ENCODE assay signal across 38 cellular contexts in the genomic region with DNA sequence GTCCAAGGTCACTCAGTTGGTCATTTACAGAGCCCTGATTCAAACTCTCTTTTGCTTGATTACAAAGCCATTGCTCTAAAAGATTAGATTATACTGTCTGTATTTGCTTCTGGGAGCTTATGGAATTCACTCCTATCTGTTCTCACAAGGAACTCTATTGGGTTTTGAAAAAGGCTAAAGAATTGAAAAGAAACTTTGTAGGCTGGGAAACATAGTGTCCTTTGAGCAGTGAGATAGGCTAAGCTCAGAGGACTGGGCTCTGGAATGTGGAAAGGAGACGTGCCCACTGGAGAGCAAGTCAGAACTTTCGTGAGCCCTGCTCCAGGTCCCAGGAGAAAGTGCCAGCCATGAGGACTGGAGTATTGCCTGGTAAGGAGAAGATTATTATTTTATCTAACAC. TPM values are rescaled to one million over a fixed set of nuclear protein-coding genes. Genes with fewer than 3 reads are reported as not detected.
"Had no signal": no experiment of that assay in that cellular context is flagged by ENCODE, and none has a peak within 500 bp of the region (broad histone marks: within the 10 kb centered on the region; RNA-seq: fewer than 3 reads in every experiment).

A gene (plus strand): TSS at position 301 of the 400 bp plus-strand sequence. CDS start 91,770 bp downstream, outside the sequence.

- H3K27ac Mint-ChIP-seq: activated B cell treated with CpG ODN at 0.5 μM for 24 hours; activated CD4-positive, alpha-beta memory T cell treated with anti-CD3 and anti-CD28 coated beads for 36 hours; activated CD4-positive, alpha-beta T cell treated with anti-CD3 and anti-CD28 coated beads, Interleukin-2, amount 10 ng/mL, durations not matched to agents 24 days and 14 days; activated CD8-positive, alpha-beta T cell treated with anti-CD3 and anti-CD28 coated beads for 36 hours; activated naive CD4-positive, alpha-beta T cell treated with anti-CD3 and anti-CD28 coated beads, Interleukin-2, amount 50 U/mL, for 72 hours; activated naive CD8-positive, alpha-beta T cell treated with anti-CD3 and anti-CD28 coated beads for 36 hours; activated T-cell treated with anti-CD3 and anti-CD28 coated beads, Interleukin-2, amount 50 U/mL, for 72 hours; activated T-helper 1 cell treated with anti-CD3 and anti-CD28 coated beads, Interleukin-12 subunit alpha, Interleukin-12 subunit beta, Interleukin-2, Interleukin-4 antibody, amounts not matched to agents 30 ng/mL and 10 ng/mL and 1 ng/mL, durations not matched to agents 14 hours and 24 hours and 36 hours; activated T-helper 17 cell treated with anti-CD3 and anti-CD28 coated beads, Interleukin-2, amount 50 U/mL, for 72 hours; brain; T-helper 1 cell treated with Interleukin-12 subunit alpha and Interleukin-12 subunit beta and Interleukin-4 antibody, amounts not matched to agents 30 μg/mL and 1 μg/mL, for 36 hours; T-helper 2 cell treated with Interferon-gamma antibody and Interleukin-4, amounts not matched to agents 5 μg/mL and 100 μg/mL, for 36 hours had no signal

- H3K36me3 Mint-ChIP-seq: activated CD4-positive, alpha-beta memory T cell treated with anti-CD3 and anti-CD28 coated beads for 36 hours; activated naive CD4-positive, alpha-beta T cell treated with anti-CD3 and anti-CD28 coated beads, Interleukin-2, amount 50 U/mL, for 72 hours; activated naive CD8-positive, alpha-beta T cell treated with anti-CD3 and anti-CD28 coated beads for 36 hours; brain had no signal

- H3K36me3 ChIP-seq: adrenal gland, cardiac muscle cell had no signal

- FAIRE-seq: bronchial epithelial cell, TTC549 had no signal

- H3K9me3 Mint-ChIP-seq: activated B cell treated with CpG ODN at 0.5 μM for 24 hours; activated CD4-positive, alpha-beta memory T cell treated with anti-CD3 and anti-CD28 coated beads for 36 hours; activated CD4-positive, alpha-beta T cell treated with anti-CD3 and anti-CD28 coated beads, Interleukin-2, amount 10 ng/mL, durations not matched to agents 24 days and 14 days; activated CD8-positive, alpha-beta T cell treated with anti-CD3 and anti-CD28 coated beads for 36 hours; activated naive CD4-positive, alpha-beta T cell treated with anti-CD3 and anti-CD28 coated beads, Interleukin-2, amount 50 U/mL, for 72 hours; activated naive CD8-positive, alpha-beta T cell treated with anti-CD3 and anti-CD28 coated beads for 36 hours; activated T-cell treated with anti-CD3 and anti-CD28 coated beads, Interleukin-2, amount 50 U/mL, for 4 hours; activated T-cell treated with anti-CD3 and anti-CD28 coated beads, Interleukin-2, amount 50 U/mL, for 72 hours; activated T-helper 1 cell treated with anti-CD3 and anti-CD28 coated beads, Interleukin-12 subunit alpha, Interleukin-12 subunit beta, Interleukin-2, Interleukin-4 antibody, amounts not matched to agents 30 ng/mL and 10 ng/mL and 1 ng/mL, durations not matched to agents 14 hours and 24 hours and 36 hours; activated T-helper 17 cell treated with anti-CD3 and anti-CD28 coated beads, Interleukin-2, amount 50 U/mL, for 72 hours; central memory CD8-positive, alpha-beta T cell; T-helper 1 cell treated with Interleukin-12 subunit alpha and Interleukin-12 subunit beta and Interleukin-4 antibody, amounts not matched to agents 30 μg/mL and 1 μg/mL, for 36 hours; T-helper 2 cell treated with Interferon-gamma antibody and Interleukin-4, amounts not matched to agents 5 μg/mL and 100 μg/mL, for 36 hours had no signal

- H3K4me1 ChIP-seq: adrenal gland had no signal

- DNase-seq: activated B cell treated with CpG ODN at 0.5 μM for 24 hours; activated CD4-positive, alpha-beta memory T cell treated with anti-CD3 and anti-CD28 coated beads for 36 hours; activated CD4-positive, alpha-beta T cell treated with anti-CD3 and anti-CD28 coated beads for 4 hours; activated CD4-positive, alpha-beta T cell treated with anti-CD3 and anti-CD28 coated beads, Interleukin-2, amount 10 ng/mL, durations not matched to agents 24 days and 14 days; activated CD4-positive, alpha-beta T cell treated with anti-CD3 and anti-CD28 coated beads, Interleukin-2, amount 50 U/mL, for 1 hour; activated CD4-positive, alpha-beta T cell treated with anti-CD3 and anti-CD28 coated beads, Interleukin-2, amount 50 U/mL, for 4 hours; activated CD4-positive, CD25-positive, alpha-beta regulatory T cell treated with anti-CD3 and anti-CD28 coated beads, Interleukin-2, amount 50 U/mL, for 72 hours; activated CD8-positive, alpha-beta memory T cell treated with anti-CD3 and anti-CD28 coated beads, Interleukin-2, amount 50 U/mL, for 4 hours; activated CD8-positive, alpha-beta T cell treated with anti-CD3 and anti-CD28 coated beads for 36 hours; activated effector memory CD4-positive, alpha-beta T cell treated with anti-CD3 and anti-CD28 coated beads, Interleukin-2, amount 50 U/mL, for 16 hours; activated gamma-delta T cell treated with Interleukin-2 at 50 U/mL for 16 hours; activated naive CD4-positive, alpha-beta T cell; activated naive CD4-positive, alpha-beta T cell treated with anti-CD3 and anti-CD28 coated beads, Interleukin-2, amount 50 U/mL, for 16 hours; activated naive CD8-positive, alpha-beta T cell treated with anti-CD3 and anti-CD28 coated beads for 36 hours; activated T-cell treated with anti-CD3 and anti-CD28 coated beads for 4 hours; activated T-cell treated with anti-CD3 and anti-CD28 coated beads, Interleukin-2, amount 50 U/mL, for 1 hour; activated T-cell treated with anti-CD3 and anti-CD28 coated beads, Interleukin-2, amount 50 U/mL, for 4 hours; activated T-cell treated with anti-CD3 and anti-CD28 coated beads, Interleukin-2, amount 50 U/mL, for 72 hours; amniotic stem cell; aorta; caudate nucleus; cerebellar nuclear complex; T-helper 1 cell; T-helper 2 cell; T-helper 9 cell had no signal

- ATAC-seq: activated CD8-positive, alpha-beta T cell treated with anti-CD3 and anti-CD28 coated beads for 36 hours; activated naive CD4-positive, alpha-beta T cell treated with anti-CD3 and anti-CD28 coated beads, Interleukin-2, amount 50 U/mL, for 72 hours; activated T-cell treated with anti-CD3 and anti-CD28 coated beads, Interleukin-2, amount 50 U/mL, for 4 hours; activated T-cell treated with anti-CD3 and anti-CD28 coated beads, Interleukin-2, amount 50 U/mL, for 72 hours; activated T-helper 17 cell treated with anti-CD3 and anti-CD28 coated beads, Interleukin-2, amount 50 U/mL, for 72 hours had no signal

- H3K4me3 ChIP-seq: adrenal gland, cardiac muscle cell had no signal

- H3K4me1 Mint-ChIP-seq: activated B cell treated with CpG ODN at 0.5 μM for 24 hours; activated CD4-positive, alpha-beta T cell treated with anti-CD3 and anti-CD28 coated beads, Interleukin-2, amount 10 ng/mL, durations not matched to agents 24 days and 14 days; activated naive CD8-positive, alpha-beta T cell treated with anti-CD3 and anti-CD28 coated beads for 36 hours; activated T-helper 17 cell treated with anti-CD3 and anti-CD28 coated beads, Interleukin-2, amount 50 U/mL, for 72 hours; brain; central memory CD8-positive, alpha-beta T cell had no signal

- H3K27ac ChIP-seq: adrenal gland, cardiac muscle cell, VCaP had no signal

- H3K27me3 ChIP-seq: adrenal gland had no signal

- H3K4me3 Mint-ChIP-seq: activated B cell treated with CpG ODN at 0.5 μM for 24 hours; activated CD4-positive, alpha-beta memory T cell treated with anti-CD3 and anti-CD28 coated beads for 36 hours; activated CD4-positive, alpha-beta T cell treated with anti-CD3 and anti-CD28 coated beads, Interleukin-2, amount 10 ng/mL, durations not matched to agents 24 days and 14 days; activated CD8-positive, alpha-beta T cell treated with anti-CD3 and anti-CD28 coated beads for 36 hours; activated naive CD8-positive, alpha-beta T cell treated with anti-CD3 and anti-CD28 coated beads for 36 hours; activated T-cell treated with anti-CD3 and anti-CD28 coated beads, Interleukin-2, amount 50 U/mL, for 4 hours; activated T-cell treated with anti-CD3 and anti-CD28 coated beads, Interleukin-2, amount 50 U/mL, for 72 hours; activated T-helper 1 cell treated with anti-CD3 and anti-CD28 coated beads, Interleukin-12 subunit alpha, Interleukin-12 subunit beta, Interleukin-2, Interleukin-4 antibody, amounts not matched to agents 30 ng/mL and 10 ng/mL and 1 ng/mL, durations not matched to agents 14 hours and 24 hours and 36 hours; activated T-helper 17 cell treated with anti-CD3 and anti-CD28 coated beads, Interleukin-2, amount 50 U/mL, for 72 hours; brain; central memory CD8-positive, alpha-beta T cell; T-helper 1 cell treated with Interleukin-12 subunit alpha and Interleukin-12 subunit beta and Interleukin-4 antibody, amounts not matched to agents 30 μg/mL and 1 μg/mL, for 36 hours; T-helper 2 cell treated with Interferon-gamma antibody and Interleukin-4, amounts not matched to agents 5 μg/mL and 100 μg/mL, for 36 hours had no signal

- H3K27me3 Mint-ChIP-seq: activated CD4-positive, alpha-beta memory T cell treated with anti-CD3 and anti-CD28 coated beads for 36 hours; activated CD8-positive, alpha-beta T cell treated with anti-CD3 and anti-CD28 coated beads for 36 hours; activated naive CD8-positive, alpha-beta T cell treated with anti-CD3 and anti-CD28 coated beads for 36 hours; activated T-helper 17 cell treated with anti-CD3 and anti-CD28 coated beads, Interleukin-2, amount 50 U/mL, for 72 hours; brain; central memory CD8-positive, alpha-beta T cell had no signal

- H3K9me3 ChIP-seq: adrenal gland had no signal

RNA-seq across cellular contexts. Expression of the gene that starts here (rescaled TPM):
- total RNA-seq: activated B cell treated with CpG ODN at 0.5 μM for 24 hours; activated CD4-positive, alpha-beta T cell treated with anti-CD3 and anti-CD28 coated beads, Interleukin-2, amount 10 ng/mL, durations not matched to agents 24 days and 14 days; activated CD8-positive, alpha-beta memory T cell treated with anti-CD3 and anti-CD28 coated beads for 36 hours; activated CD8-positive, alpha-beta T cell treated with anti-CD3 and anti-CD28 coated beads for 36 hours; activated naive CD8-positive, alpha-beta T cell treated with anti-CD3 and anti-CD28 coated beads for 36 hours; activated T-cell treated with anti-CD3 and anti-CD28 coated beads, Interleukin-2, amount 50 U/mL, for 4 hours; activated T-helper 1 cell treated with anti-CD3 and anti-CD28 coated beads, Interleukin-12 subunit alpha, Interleukin-12 subunit beta, Interleukin-2, Interleukin-4 antibody, amounts not matched to agents 30 ng/mL and 10 ng/mL and 1 ng/mL, durations not matched to agents 14 hours and 24 hours and 36 hours; activated T-helper 17 cell treated with anti-CD3 and anti-CD28 coated beads, Interleukin-2, amount 50 U/mL, for 72 hours; bronchial epithelial cell had no signal
- polyA plus RNA-seq: aorta had no signal
